In genomic region chr6:157980288-157981131, GRCh38 we compare ENCODE assay signal across 9 cellular contexts. TPM values are rescaled to one million over a fixed set of nuclear protein-coding genes. Genes with fewer than 3 reads are reported as not detected.
DNase-seq lines count a peak whose midpoint lies in the region; ATAC-seq, FAIRE-seq and TF ChIP-seq lines count a peak whose summit lies in the region.
"Had no signal": no experiment of that assay in that cellular context is flagged by ENCODE, and none has a peak within 500 bp of the region (broad histone marks: within the 10 kb centered on the region; RNA-seq: fewer than 3 reads in every experiment).

No MANE protein-coding gene starts in this region.

- TF ChIP-seq CTCF in GM12865 (IDR thresholded peaks at IDR 0.05; ENCODE audit: insufficient read depth, low read depth, low read length, missing control alignments) (no peak), HL-60 (IDR thresholded peaks at IDR 0.05; ENCODE audit: insufficient read depth, low read length) (no peak), MCF 10A (IDR thresholded peaks at IDR 0.05; ENCODE audit: unreplicated experiment) (no peak), D721Med (IDR thresholded peaks at IDR 0.05; ENCODE audit: insufficient read depth, missing control alignments) (no peak)

- H3K27ac ChIP-seq in HL-60 (replicated peaks): no peak overlapping the region; the same call in 1 of the 2 replicates
- H3K27ac ChIP-seq: epithelial cell of prostate had no signal

- no peak for ATAC-seq in HG02798 (IDR thresholded peaks at IDR 0.05; ENCODE audit: poor library complexity, unreplicated experiment)

- no peaks in the 10 kb centered on the region for H3K27me3 Mint-ChIP-seq in MCF 10A (ENCODE audit: insufficient read depth, unreplicated experiment)

- H3K9me3 Mint-ChIP-seq in MCF 10A (ENCODE audit: unreplicated experiment): no peaks in the 10 kb centered on the region

- no peaks in the 10 kb centered on the region for H3K4me1 Mint-ChIP-seq in MCF 10A (ENCODE audit: insufficient read depth, unreplicated experiment)

- CTCF ChIA-PET in MCF 10A (lab: Yijun Ruan, JAX): interaction anchor here (0.9 to 1.2 kb wide), 2 partner anchors 18 to 92 kb away, joined by 4 to 7 read pairs; no protein-coding TSS in a partner anchor

- H3K9me3 ChIP-seq in mononuclear cell (ENCODE audit: low read depth, low read length): no peaks in the 10 kb centered on the region

- peak overlapping the region; percentile 72 for H3K4me3 Mint-ChIP-seq in MCF 10A (ENCODE audit: unreplicated experiment)

- BruUV-seq in MCF 10A (replicated peaks; lab: Mats Ljungman, UMichigan): no TSS peak

- no peak for FAIRE-seq in D721Med (lab: Jason Lieb, UNC)

- H3K4me3 ChIP-seq in GM12865 (ENCODE audit: low read depth, low read length) (peak overlapping the region; percentile 75), HL-60 (replicated peaks; ENCODE audit: insufficient read depth, low read length) (peak overlapping the region; percentile 54), mononuclear cell (ENCODE audit: low read length) (peak overlapping the region; percentile 63)

- peak overlapping the region; percentile 11 for H3K27ac Mint-ChIP-seq in MCF 10A (ENCODE audit: low read depth, unreplicated experiment)

- intact Hi-C loops in MCF 10A (cut with micrococcal nuclease): loop anchor here (1.0 to 5.0 kb wide), 2 partner anchors 92 to 162 kb away; no protein-coding TSS in a partner anchor

- POLR2A ChIA-PET in MCF 10A (lab: Yijun Ruan, JAX): no interaction called here

- no peaks in the 10 kb centered on the region for H3K36me3 Mint-ChIP-seq in MCF 10A (ENCODE audit: insufficient read depth, unreplicated experiment)

- H3K4me1 ChIP-seq in mononuclear cell (ENCODE audit: insufficient read depth, low read length): peaks cover 52% of the 10 kb centered on the region

- peak; percentile 14 for DNase-seq in GM12865 (ENCODE audit: low read depth)
- peak; percentile 41 to 56 for DNase-seq in HL-60 (ENCODE audit: low read depth in 1 of 2, low spot score in 1 of 2)
- DNase-seq in MCF 10A (ENCODE audit: unreplicated experiment): no peak
- DNase-seq in D721Med (ENCODE audit: insufficient read length, low spot score): no peak
- DNase-seq in NCI-H187 (lab: John Stamatoyannopoulos, UW): no peak
- no peak for DNase-seq in hippocampal formation (lab: John Stamatoyannopoulos, UW)

- no peaks in the 10 kb centered on the region for H3K27me3 ChIP-seq in HL-60 (ENCODE audit: insufficient read depth, poor library complexity, severe bottlenecking)
- peaks cover 7% of the 10 kb centered on the region for H3K27me3 ChIP-seq in mononuclear cell (ENCODE audit: insufficient read depth, low read length)

RNA-seq across cellular contexts. Expression of gene SYNJ2, which starts 1.2 kb away (rescaled TPM):
- total RNA-seq in MCF 10A (2022) (8.9 and 10.3 TPM in 2 replicates), mononuclear cell (19.2 TPM)

Comparison
In these comparisons a context has a peak if more than half of its experiments do, and no peak if none do; other contexts are left out.
1. DNase-seq: peak in GM12865 (single experiment) and HL-60 (2 of 2); none in MCF 10A (single experiment), D721Med (single experiment), NCI-H187 (0 of 2) and hippocampal formation (0 of 2).
2. Peak in every context shown above with its lines, with median percentiles within 50 percentile points of each other: H3K4me3 ChIP-seq.